In genomic region chr18:72140007-72140406, GRCh38 we compare ENCODE assay signal across 28 cellular contexts.
"Had no signal": no experiment of that assay in that cellular context is flagged by ENCODE, and none has a peak within 500 bp of the region (broad histone marks: within the 10 kb centered on the region; RNA-seq: fewer than 3 reads in every experiment).

No MANE protein-coding gene starts in this region.

- H3K27me3 ChIP-seq: colonic mucosa, dorsolateral prefrontal cortex, esophagus muscularis mucosa, esophagus squamous epithelium, foreskin keratinocyte, gastrocnemius medialis, gastroesophageal sphincter, heart left ventricle, heart right ventricle had no signal

- H3K4me1 ChIP-seq: colonic mucosa, esophagus muscularis mucosa, esophagus squamous epithelium, gastrocnemius medialis, gastroesophageal sphincter, heart left ventricle, heart right ventricle had no signal

- DNase-seq: colonic mucosa; cortex of kidney; dermis blood vessel endothelial cell; dorsolateral prefrontal cortex; effector CD4-positive, alpha-beta T cell; effector CD8-positive, alpha-beta T cell; effector memory CD4-positive, alpha-beta T cell; effector memory CD8-positive, alpha-beta T cell; endodermal cell; erythroblast; esophagus squamous epithelium; foreskin fibroblast; foreskin keratinocyte; foreskin melanocyte; gastrocnemius medialis; glutamatergic neuron; head of caudate nucleus; heart left ventricle; heart right ventricle had no signal

- H3K4me3 ChIP-seq: colonic mucosa, coronary artery, dorsolateral prefrontal cortex, esophagus muscularis mucosa, esophagus squamous epithelium, gastrocnemius medialis, gastroesophageal sphincter, heart left ventricle, heart right ventricle had no signal

- ATAC-seq: effector memory CD8-positive, alpha-beta T cell; esophagus mucosa; foreskin keratinocyte; gastrocnemius medialis; gastroesophageal sphincter; heart left ventricle; heart right ventricle had no signal

- H3K36me3 ChIP-seq: colonic mucosa, esophagus muscularis mucosa, esophagus squamous epithelium, gastrocnemius medialis, gastroesophageal sphincter, heart left ventricle, heart right ventricle had no signal

- H3K27ac ChIP-seq: colonic mucosa, coronary artery, dorsolateral prefrontal cortex, epithelial cell of prostate, esophagus muscularis mucosa, esophagus squamous epithelium, foreskin keratinocyte, gastrocnemius medialis, gastroesophageal sphincter, heart left ventricle, heart right ventricle had no signal

- FAIRE-seq: colon, endometrium, endothelial cell of umbilical vein, frontal cortex had no signal

- H3K9me3 ChIP-seq: colonic mucosa, esophagus muscularis mucosa, gastrocnemius medialis, gastroesophageal sphincter had no signal
